14 cellular contexts compared by ENCODE assay signal in genomic region chr15:85684174-85684710, GRCh38.
"Had no signal": no experiment of that assay in that cellular context is flagged by ENCODE, and none has a peak within 500 bp of the region (broad histone marks: within the 10 kb centered on the region; RNA-seq: fewer than 3 reads in every experiment).

No MANE protein-coding gene starts in this region.

- H3K9ac ChIP-seq: SK-N-SH had no signal

- H3K9me3 ChIP-seq: mucosa of descending colon, prostate gland, SK-N-SH, thoracic aorta had no signal

- H3K4me3 ChIP-seq: mucosa of descending colon, prostate gland, thoracic aorta had no signal

- H3K27me3 Mint-ChIP-seq: activated CD8-positive, alpha-beta memory T cell treated with anti-CD3 and anti-CD28 coated beads, Interleukin-2, amount 10 ng/mL, durations not matched to agents 7 days and 5 days; stimulated activated naive CD8-positive, alpha-beta T cell treated with anti-CD3 and anti-CD28 coated beads, Interleukin-15, Interleukin-2, amounts not matched to agents 100 ng/mL and 50 ng/mL, for 24 hours had no signal

- H3K4me1 ChIP-seq: prostate gland had no signal

- H3K27ac ChIP-seq: prostate gland, thoracic aorta had no signal

- H3K27ac Mint-ChIP-seq: activated CD8-positive, alpha-beta memory T cell treated with anti-CD3 and anti-CD28 coated beads, Interleukin-2, amount 10 ng/mL, durations not matched to agents 7 days and 5 days; activated naive CD4-positive, alpha-beta T cell treated with anti-CD3 and anti-CD28 coated beads for 36 hours; nephron had no signal

- H3K4me2 ChIP-seq: SK-N-SH had no signal

- H3K4me3 Mint-ChIP-seq: activated CD8-positive, alpha-beta memory T cell treated with anti-CD3 and anti-CD28 coated beads, Interleukin-2, amount 10 ng/mL, durations not matched to agents 7 days and 5 days; activated naive CD4-positive, alpha-beta T cell treated with anti-CD3 and anti-CD28 coated beads for 36 hours; nephron; stimulated activated naive CD8-positive, alpha-beta T cell treated with anti-CD3 and anti-CD28 coated beads, Interleukin-15, Interleukin-2, amounts not matched to agents 100 ng/mL and 50 ng/mL, for 24 hours had no signal

- H3K9me2 ChIP-seq: SK-N-SH had no signal

- H3K9me3 Mint-ChIP-seq: activated naive CD4-positive, alpha-beta T cell treated with anti-CD3 and anti-CD28 coated beads for 36 hours; nephron; stimulated activated naive CD8-positive, alpha-beta T cell treated with anti-CD3 and anti-CD28 coated beads, Interleukin-15, Interleukin-2, amounts not matched to agents 100 ng/mL and 50 ng/mL, for 24 hours had no signal

- H3K36me3 ChIP-seq: prostate gland had no signal

- ATAC-seq: activated CD4-positive, CD25-positive, alpha-beta regulatory T cell treated with anti-CD3 and anti-CD28 coated beads, Interleukin-2, amount 50 U/mL, for 24 hours; activated CD8-positive, alpha-beta memory T cell treated with anti-CD3 and anti-CD28 coated beads, Interleukin-2, amount 10 ng/mL, durations not matched to agents 7 days and 5 days; left colon; mucosa of descending colon had no signal

- DNase-seq: activated CD8-positive, alpha-beta memory T cell treated with anti-CD3 and anti-CD28 coated beads, Interleukin-2, amount 10 ng/mL, durations not matched to agents 7 days and 5 days; activated naive CD4-positive, alpha-beta T cell treated with anti-CD3 and anti-CD28 coated beads for 36 hours; glutamatergic neuron; left colon; mammary epithelial cell; mucosa of descending colon; SK-N-SH; stimulated activated CD4-positive, alpha-beta T cell treated with anti-CD3 and anti-CD28 coated beads, Interleukin-2, amount 100 ng/mL, for 48 hours; T-helper 2 cell had no signal
